ENCODE assay signal across 31 cellular contexts in the genomic region with DNA sequence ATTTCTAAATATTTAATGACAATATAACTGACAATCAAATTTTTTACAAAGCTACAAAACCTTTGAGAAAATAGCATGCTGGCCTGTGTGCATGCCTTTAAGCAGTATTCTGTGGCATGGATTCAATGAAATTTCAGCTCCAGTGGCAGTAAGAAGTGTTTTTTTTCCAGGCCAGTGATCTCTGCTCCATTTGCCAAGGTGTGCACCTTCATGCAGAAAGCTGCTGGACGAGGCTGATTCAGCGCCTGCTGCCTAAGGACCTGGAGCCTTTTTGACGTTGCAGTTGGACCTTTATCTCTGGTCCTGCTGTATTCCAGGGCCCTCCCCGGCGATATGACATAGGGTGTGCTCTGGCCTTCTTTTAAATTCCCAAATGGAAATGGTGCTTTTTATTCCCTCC. TPM values are rescaled to one million over a fixed set of nuclear protein-coding genes. Genes with fewer than 3 reads are reported as not detected.
"Had no signal": no experiment of that assay in that cellular context is flagged by ENCODE, and none has a peak within 500 bp of the region (broad histone marks: within the 10 kb centered on the region; RNA-seq: fewer than 3 reads in every experiment).

No MANE protein-coding gene starts in this region.

- H3K4me1 Mint-ChIP-seq: endodermal cell; naive thymus-derived CD4-positive, alpha-beta T cell; stimulated activated effector memory CD8-positive, alpha-beta T cell treated with anti-CD3 and anti-CD28 coated beads, Interleukin-12 subunit alpha, Interleukin-12 subunit beta, amount 100 ng/mL, for 72 hours had no signal

- H3K79me2 ChIP-seq: parathyroid adenoma had no signal

- H3K36me3 ChIP-seq: colonic mucosa, gastrocnemius medialis, left lung, neural progenitor cell, sigmoid colon, stomach, tibial artery had no signal

- ATAC-seq: esophagus mucosa; gastrocnemius medialis; left cardiac atrium; left lung; naive thymus-derived CD4-positive, alpha-beta T cell; right cardiac atrium; stimulated activated effector memory CD8-positive, alpha-beta T cell treated with anti-CD3 and anti-CD28 coated beads, Interleukin-12 subunit alpha, Interleukin-12 subunit beta, amount 100 ng/mL, for 72 hours had no signal

- H3K4me3 ChIP-seq: colonic mucosa, gastrocnemius medialis, left lung, neural progenitor cell, sigmoid colon, stomach, tibial artery had no signal

- H3K27me3 ChIP-seq: colonic mucosa, gastrocnemius medialis, left lung, neural progenitor cell, sigmoid colon, stomach, tibial artery had no signal

- H3K36me3 Mint-ChIP-seq: naive thymus-derived CD4-positive, alpha-beta T cell; neural progenitor cell; stimulated activated effector memory CD8-positive, alpha-beta T cell treated with anti-CD3 and anti-CD28 coated beads, Interleukin-12 subunit alpha, Interleukin-12 subunit beta, amount 100 ng/mL, for 72 hours; type B pancreatic cell had no signal

- H3K9me3 ChIP-seq: colonic mucosa, gastrocnemius medialis, left lung, sigmoid colon, stomach, tibial artery had no signal

- H3K4me2 ChIP-seq: neural progenitor cell had no signal

- H3K9me3 Mint-ChIP-seq: dendritic cell treated with granulocyte-macrophage colony-stimulating factor and Interleukin-4, amounts not matched to agents 40 ng/mL and 50 ng/mL, for 4 days; endodermal cell; nephron; type B pancreatic cell had no signal

- H3K27me3 Mint-ChIP-seq: dendritic cell treated with granulocyte-macrophage colony-stimulating factor and Interleukin-4, amounts not matched to agents 40 ng/mL and 50 ng/mL, for 4 days; progenitor cell of endocrine pancreas had no signal

- H3K27ac ChIP-seq: colonic mucosa, epithelial cell of prostate, gastrocnemius medialis, left lung, neural progenitor cell, parathyroid adenoma, sigmoid colon, stomach, tibial artery had no signal

- H3K9ac ChIP-seq: neural progenitor cell, parathyroid adenoma had no signal

- H3K27ac Mint-ChIP-seq: dendritic cell treated with granulocyte-macrophage colony-stimulating factor and Interleukin-4, amounts not matched to agents 40 ng/mL and 50 ng/mL, for 4 days; endodermal cell; naive thymus-derived CD4-positive, alpha-beta T cell; neural progenitor cell; progenitor cell of endocrine pancreas; stimulated activated effector memory CD8-positive, alpha-beta T cell treated with anti-CD3 and anti-CD28 coated beads, Interleukin-12 subunit alpha, Interleukin-12 subunit beta, amount 100 ng/mL, for 72 hours; type B pancreatic cell had no signal

- H3K4me1 ChIP-seq: colonic mucosa, gastrocnemius medialis, left lung, neural progenitor cell, parathyroid adenoma, sigmoid colon, stomach, tibial artery had no signal

- DNase-seq: colonic mucosa; effector CD8-positive, alpha-beta T cell; endodermal cell; foreskin fibroblast; gastrocnemius medialis; head of caudate nucleus; left cardiac atrium; left lung; mesendoderm; midbrain; naive thymus-derived CD4-positive, alpha-beta T cell; right cardiac atrium; sigmoid colon; stimulated activated CD4-positive, alpha-beta T cell treated with anti-CD3 and anti-CD28 coated beads, Interleukin-2, amount 100 ng/mL, for 24 hours; stimulated activated CD4-positive, alpha-beta T cell treated with anti-CD3 and anti-CD28 coated beads, Interleukin-4, amount 100 ng/mL, for 24 hours; stimulated activated naive CD4-positive, alpha-beta T cell treated with Interleukin-2 at 50 U/mL for 16 hours; stomach; tibial artery had no signal

- H3K4me3 Mint-ChIP-seq: dendritic cell treated with granulocyte-macrophage colony-stimulating factor and Interleukin-4, amounts not matched to agents 40 ng/mL and 50 ng/mL, for 4 days; endodermal cell; naive thymus-derived CD4-positive, alpha-beta T cell; nephron; neural progenitor cell; stimulated activated effector memory CD8-positive, alpha-beta T cell treated with anti-CD3 and anti-CD28 coated beads, Interleukin-12 subunit alpha, Interleukin-12 subunit beta, amount 100 ng/mL, for 72 hours; type B pancreatic cell had no signal

- H2AFZ ChIP-seq: neural progenitor cell, parathyroid adenoma had no signal

RNA-seq across cellular contexts. Expression of a gene that starts 26.6 kb away (rescaled TPM):
- total RNA-seq: endodermal cell; gastrocnemius medialis; glomerular endothelial cell; lung microvascular endothelial cell; naive thymus-derived CD4-positive, alpha-beta T cell; osteoblast had no signal
- polyA plus RNA-seq: keratinocyte; naive thymus-derived CD4-positive, alpha-beta T cell had no signal
